Comparison of ENCODE assay signal across 21 cellular contexts in the genomic region with DNA sequence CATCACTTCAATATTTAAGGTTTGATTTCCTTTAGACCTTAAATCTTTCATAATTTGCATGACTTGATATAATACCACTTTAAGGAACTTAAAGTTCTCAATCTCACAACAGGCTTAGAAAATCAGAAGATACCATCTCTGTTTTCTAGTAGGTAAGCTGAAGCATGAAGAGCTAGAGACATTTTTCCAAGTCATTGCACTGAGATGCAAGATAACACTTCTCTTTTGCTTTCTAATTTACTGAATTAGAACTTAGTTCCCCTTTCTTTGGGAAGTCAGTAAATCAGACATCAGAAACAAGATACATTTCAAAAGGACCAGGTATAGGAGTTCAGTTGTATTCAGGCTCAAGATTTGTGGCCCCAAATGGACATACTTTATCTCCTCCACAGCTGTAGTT.
DNase-seq lines count a peak whose midpoint lies in the region; ATAC-seq and TF ChIP-seq lines count a peak whose summit lies in the region.
"Had no signal": no experiment of that assay in that cellular context is flagged by ENCODE, and none has a peak within 500 bp of the region (broad histone marks: within the 10 kb centered on the region; RNA-seq: fewer than 3 reads in every experiment).

No MANE protein-coding gene starts in this region.

- peaks cover 29% of the 10 kb centered on the region for H3K4me1 Mint-ChIP-seq in activated B cell treated with CpG ODN at 0.5 μM for 24 hours
- peaks cover 14% of the 10 kb centered on the region for H3K4me1 Mint-ChIP-seq in activated naive CD8-positive, alpha-beta T cell treated with anti-CD3 and anti-CD28 coated beads for 36 hours
- H3K4me1 Mint-ChIP-seq: neural progenitor cell had no signal

- H3K4me3 Mint-ChIP-seq in activated B cell treated with CpG ODN at 0.5 μM for 24 hours: peak overlapping the region; percentile 8
- no peak overlapping the region for H3K4me3 Mint-ChIP-seq in activated naive CD8-positive, alpha-beta T cell treated with anti-CD3 and anti-CD28 coated beads for 36 hours
- H3K4me3 Mint-ChIP-seq: activated T-cell treated with anti-CD3 and anti-CD28 coated beads, Interleukin-2, amount 50 U/mL, for 4 hours; GM23338; neural progenitor cell; T-helper 17 cell had no signal

- TF ChIP-seq CTCF in GM06990 (IDR thresholded peaks at IDR 0.05; ENCODE audit: insufficient read depth, low read length, poor library complexity, severe bottlenecking) (no peak), activated B cell treated with CpG ODN at 0.5 μM for 24 hours (IDR thresholded peaks at IDR 0.05) (no peak), heart right ventricle (IDR thresholded peaks at IDR 0.05) (no peak), coronary artery (IDR thresholded peaks at IDR 0.05) (no peak)

- peaks cover 9% of the 10 kb centered on the region for H3K36me3 Mint-ChIP-seq in activated B cell treated with CpG ODN at 0.5 μM for 24 hours (ENCODE audit: low read depth)
- H3K36me3 Mint-ChIP-seq in activated naive CD8-positive, alpha-beta T cell treated with anti-CD3 and anti-CD28 coated beads for 36 hours: peaks cover 22% of the 10 kb centered on the region

- H3K36me3 ChIP-seq in GM06990 (ENCODE audit: control insufficient read depth, insufficient read depth, low read length) (no peaks in the 10 kb centered on the region; the same call in none of the 2 replicates), heart right ventricle (peaks cover 0 to 56% (median 7%) of the 10 kb centered on the region in 9 donors)
- H3K36me3 ChIP-seq: BLaER1 treated with 17β-estradiol and CSF1 and Interleukin-3, amounts not matched to agents 10 nM and 100 nM; left lung had no signal

- no peaks in the 10 kb centered on the region for H3K9me3 ChIP-seq in heart right ventricle
- H3K9me3 ChIP-seq: BLaER1 treated with 17β-estradiol and CSF1 and Interleukin-3, amounts not matched to agents 10 nM and 100 nM; esophagus muscularis mucosa; left lung had no signal

- POLR2A ChIA-PET in activated B cell treated with CpG ODN at 0.5 μM for 24 hours (lab: Charles Lee): interaction anchor here (0.6 to 2.2 kb wide), 2 partner anchors 80 to 994 kb away, joined by 3 to 12 read pairs; a partner anchor contains a TSS

- ATAC-seq in GM21367 (IDR thresholded peaks at IDR 0.05; ENCODE audit: unreplicated experiment) (peak; percentile 70), HG03432 (IDR thresholded peaks at IDR 0.05; ENCODE audit: unreplicated experiment) (peak; percentile 69), activated B cell treated with CpG ODN at 0.5 μM for 24 hours (ENCODE audit: low read depth) (peak; percentile 79), heart right ventricle (no peak)
- ATAC-seq: activated T-cell treated with anti-CD3 and anti-CD28 coated beads, Interleukin-2, amount 50 U/mL, for 4 hours; GM23338; left lung; T-helper 17 cell had no signal

- intact Hi-C loops in activated B cell treated with CpG ODN at 0.5 μM for 24 hours (cut with micrococcal nuclease) (no loop called here), heart right ventricle (cut with DNase I) (loop anchor here in 3 of 10 donors (10.0 kb wide), 2 partner anchors 246 to 416 kb away; no protein-coding TSS in a partner anchor)

- no peak overlapping the region for H3K27ac ChIP-seq in heart right ventricle
- H3K27ac ChIP-seq in coronary artery: no peak overlapping the region
- H3K27ac ChIP-seq: BLaER1 treated with 17β-estradiol and CSF1 and Interleukin-3, amounts not matched to agents 10 nM and 100 nM; esophagus muscularis mucosa; left lung; neural progenitor cell had no signal

- no peaks in the 10 kb centered on the region for H3K4me1 ChIP-seq in heart right ventricle
- H3K4me1 ChIP-seq: BLaER1 treated with 17β-estradiol and CSF1 and Interleukin-3, amounts not matched to agents 10 nM and 100 nM; esophagus muscularis mucosa; left lung; neural progenitor cell had no signal

- H3K9me3 Mint-ChIP-seq in activated B cell treated with CpG ODN at 0.5 μM for 24 hours: no peaks in the 10 kb centered on the region
- H3K9me3 Mint-ChIP-seq in activated naive CD8-positive, alpha-beta T cell treated with anti-CD3 and anti-CD28 coated beads for 36 hours: no peaks in the 10 kb centered on the region
- H3K9me3 Mint-ChIP-seq: activated T-cell treated with anti-CD3 and anti-CD28 coated beads, Interleukin-2, amount 50 U/mL, for 4 hours; GM23338; neural progenitor cell had no signal

- no peaks in the 10 kb centered on the region for H3K27me3 Mint-ChIP-seq in activated B cell treated with CpG ODN at 0.5 μM for 24 hours
- no peaks in the 10 kb centered on the region for H3K27me3 Mint-ChIP-seq in activated naive CD8-positive, alpha-beta T cell treated with anti-CD3 and anti-CD28 coated beads for 36 hours
- H3K27me3 Mint-ChIP-seq: T-helper 17 cell had no signal

- H3K4me3 ChIP-seq in GM06990 (replicated peaks; ENCODE audit: low read depth, low read length) (no peak overlapping the region), heart right ventricle (no peak overlapping the region), coronary artery (no peak overlapping the region)
- H3K4me3 ChIP-seq: BLaER1 treated with 17β-estradiol and CSF1 and Interleukin-3, amounts not matched to agents 10 nM and 100 nM; esophagus muscularis mucosa; GM23338; left lung; neural progenitor cell; smooth muscle cell had no signal

- CTCF ChIA-PET in activated B cell treated with CpG ODN at 0.5 μM for 24 hours (lab: Charles Lee): interaction anchor here (1.3 to 2.1 kb wide), 2 partner anchors 80 to 245 kb away, joined by 6 to 13 read pairs; a partner anchor contains a TSS

- DNase-seq in GM06990 (ENCODE audit: extremely low read depth, insufficient read length): peak; percentile 3
- DNase-seq in activated B cell treated with CpG ODN at 0.5 μM for 24 hours: no peak
- DNase-seq in activated naive CD8-positive, alpha-beta T cell treated with anti-CD3 and anti-CD28 coated beads for 36 hours: no peak
- DNase-seq in heart right ventricle: no peak
- DNase-seq in stimulated activated CD4-positive, alpha-beta T cell treated with anti-CD3 and anti-CD28 coated beads, Interleukin-2, amount 100 ng/mL, for 24 hours: no peak
- DNase-seq in coronary artery (ENCODE audit: low spot score): no peak
- DNase-seq: activated naive CD4-positive, alpha-beta T cell treated with anti-CD3 and anti-CD28 coated beads, Interleukin-2, amount 50 U/mL, for 16 hours; activated T-cell treated with anti-CD3 and anti-CD28 coated beads, Interleukin-2, amount 50 U/mL, for 4 hours; effector CD8-positive, alpha-beta T cell; left lung; NCI-H1105 treated with DMSO at 0.1 percent for 48 hours; NCI-H526 treated with DMSO at 0.1 percent for 48 hours; SHP77 treated with DMSO at 0.1 percent for 48 hours; T-helper 17 cell had no signal

- H3K27me3 ChIP-seq in GM06990 (replicated peaks; ENCODE audit: control insufficient read depth, insufficient read depth, low read length) (no peaks in the 10 kb centered on the region), heart right ventricle (no peaks in the 10 kb centered on the region)
- H3K27me3 ChIP-seq: BLaER1 treated with 17β-estradiol and CSF1 and Interleukin-3, amounts not matched to agents 10 nM and 100 nM; esophagus muscularis mucosa; left lung; neural progenitor cell had no signal

- H3K27ac Mint-ChIP-seq in activated B cell treated with CpG ODN at 0.5 μM for 24 hours: peak overlapping the region; percentile 70
- H3K27ac Mint-ChIP-seq in activated naive CD8-positive, alpha-beta T cell treated with anti-CD3 and anti-CD28 coated beads for 36 hours: no peak overlapping the region
- H3K27ac Mint-ChIP-seq: GM23338, neural progenitor cell, T-helper 17 cell had no signal

Comparison
In these comparisons a context has a peak if more than half of its experiments do, and no peak if none do; other contexts are left out.
1. ATAC-seq: peak in GM21367 (single experiment), HG03432 (single experiment) and activated B cell treated with CpG ODN at 0.5 μM for 24 hours (single experiment); none in heart right ventricle (0 of 8).